In the genomic region with DNA sequence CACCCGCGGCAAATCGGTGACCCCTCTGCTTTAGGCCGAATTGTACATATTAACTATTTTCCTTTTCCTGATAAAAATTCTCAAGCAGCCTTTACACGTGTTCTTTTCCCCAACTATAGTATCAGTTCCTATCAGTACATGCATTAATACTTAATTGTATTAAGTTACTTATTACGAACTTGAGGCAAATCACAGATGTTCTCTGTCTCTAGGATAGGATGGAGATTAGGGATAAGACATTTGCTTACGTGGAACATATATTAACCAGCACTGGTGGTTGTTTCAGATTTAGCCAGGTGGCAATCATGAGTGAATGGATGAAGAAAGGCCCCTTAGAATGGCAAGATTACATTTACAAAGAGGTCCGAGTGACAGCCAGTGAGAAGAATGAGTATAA, we compare ENCODE assay signal across 7 cellular contexts. TPM values are rescaled to one million over a fixed set of nuclear protein-coding genes. Genes with fewer than 3 reads are reported as not detected.
DNase-seq lines count a peak whose midpoint lies in the region; ATAC-seq and TF ChIP-seq lines count a peak whose summit lies in the region.

No MANE protein-coding gene starts in this region.

- ATAC-seq in HG02981 (IDR thresholded peaks at IDR 0.05; ENCODE audit: unreplicated experiment) (peak; percentile 1), WTC11 (no peak), GM18511 (IDR thresholded peaks at IDR 0.05; ENCODE audit: unreplicated experiment) (no peak), HG02884 (IDR thresholded peaks at IDR 0.05; ENCODE audit: unreplicated experiment) (no peak), HG03025 (IDR thresholded peaks at IDR 0.05; ENCODE audit: low FRiP score, unreplicated experiment) (no peak)

- H3K9ac ChIP-seq in iPS-15b (ENCODE audit: low read depth, low read length), result peak overlapping the region; percentile 80

- H3K27me3 ChIP-seq in iPS-15b (ENCODE audit: control insufficient read depth, insufficient read depth, low read length) (peaks cover 2% of the 10 kb centered on the region), stomach (no peaks in the 10 kb centered on the region)

- H3K4me3 Mint-ChIP-seq in WTC11, result peak overlapping the region; percentile 98

- DNase-seq in WTC11 (ENCODE audit: low spot score) (no peak), stomach (no peak)

- CTCF ChIA-PET in WTC11 (lab: Charles Lee), result no interaction called here

- H3K36me3 ChIP-seq in iPS-15b (ENCODE audit: control insufficient read depth, insufficient read depth, low read length), result peaks cover 3% of the 10 kb centered on the region
- peaks cover 3 to 31% (median 25%) of the 10 kb centered on the region in 4 donors for H3K36me3 ChIP-seq in stomach

- WGBS in stomach, 5 donors, result 4 to 8% (median 5%) methylated on average over 8 of the region's 8 CpGs

- no peak for TF ChIP-seq CTCF in WTC11 (IDR thresholded peaks at IDR 0.05)
- no peak for TF ChIP-seq CTCF in stomach (IDR thresholded peaks at IDR 0.05)

- H3K27ac Mint-ChIP-seq in WTC11, result no peak overlapping the region

- peaks cover 20% of the 10 kb centered on the region for H3K36me3 Mint-ChIP-seq in WTC11

- H3K9me3 ChIP-seq in iPS-15b (ENCODE audit: control insufficient read depth, insufficient read depth, low read length) (no peaks in the 10 kb centered on the region), stomach (no peaks in the 10 kb centered on the region)

- H3K27me3 Mint-ChIP-seq in WTC11 (ENCODE audit: low read depth), result peaks cover 16% of the 10 kb centered on the region

- TF ChIP-seq POLR2A in stomach (IDR thresholded peaks at IDR 0.05), result no peak

- intact Hi-C loops in stomach (cut with DNase I; ENCODE audit: low total_unique reads), result no loop called here

- peaks cover 8% of the 10 kb centered on the region; the same call in 1 of the 2 replicates for H3K4me1 Mint-ChIP-seq in WTC11

- no peak for TF ChIP-seq EP300 in stomach (IDR thresholded peaks at IDR 0.05)

- peak overlapping the region; percentile 80 for H3K4me3 ChIP-seq in iPS-15b (ENCODE audit: low read depth, low read length)
- H3K4me3 ChIP-seq in stomach, result peak overlapping the region; percentile 59 to 84 (median 71)

- POLR2A ChIA-PET in WTC11 (lab: Charles Lee), result no interaction called here

- H3K9me3 Mint-ChIP-seq in WTC11, result no peaks in the 10 kb centered on the region

- no peaks in the 10 kb centered on the region for H3K4me1 ChIP-seq in iPS-15b (ENCODE audit: control insufficient read depth, insufficient read depth, low read length)
- peaks cover 7 to 26% (median 15%) of the 10 kb centered on the region in 4 donors for H3K4me1 ChIP-seq in stomach

- peak overlapping the region in 4 of 5 donors; percentile 70 to 82 (median 80) for H3K27ac ChIP-seq in stomach

TF ChIP-seq in WTC11, 78 proteins besides CTCF, POLR2A, EP300 and RAD21:
- TF ChIP-seq NR2C2 (CRISPR knock-in tag; IDR thresholded peaks at IDR 0.05) (no peak), ZNF317 (CRISPR knock-in tag; IDR thresholded peaks at IDR 0.05; ENCODE audit: borderline replicate concordance, low read depth) (no peak)
- TF ChIP-seq, protein P1, sequence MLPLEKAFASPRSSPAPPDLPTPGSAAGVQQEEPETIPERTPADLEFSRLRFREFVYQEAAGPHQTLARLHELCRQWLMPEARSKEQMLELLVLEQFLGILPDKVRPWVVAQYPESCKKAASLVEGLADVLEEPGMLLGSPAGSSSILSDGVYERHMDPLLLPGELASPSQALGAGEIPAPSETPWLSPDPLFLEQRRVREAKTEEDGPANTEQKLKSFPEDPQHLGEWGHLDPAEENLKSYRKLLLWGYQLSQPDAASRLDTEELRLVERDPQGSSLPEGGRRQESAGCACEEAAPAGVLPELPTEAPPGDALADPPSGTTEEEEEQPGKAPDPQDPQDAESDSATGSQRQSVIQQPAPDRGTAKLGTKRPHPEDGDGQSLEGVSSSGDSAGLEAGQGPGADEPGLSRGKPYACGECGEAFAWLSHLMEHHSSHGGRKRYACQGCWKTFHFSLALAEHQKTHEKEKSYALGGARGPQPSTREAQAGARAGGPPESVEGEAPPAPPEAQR (CRISPR knock-in tag; IDR thresholded peaks at IDR 0.05), result no peak
- TF ChIP-seq, protein P2, sequence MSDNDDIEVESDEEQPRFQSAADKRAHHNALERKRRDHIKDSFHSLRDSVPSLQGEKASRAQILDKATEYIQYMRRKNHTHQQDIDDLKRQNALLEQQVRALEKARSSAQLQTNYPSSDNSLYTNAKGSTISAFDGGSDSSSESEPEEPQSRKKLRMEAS (CRISPR knock-in tag; IDR thresholded peaks at IDR 0.05), result no peak

RNA-seq across cellular contexts. Expression of a gene that starts 0.7 kb away (rescaled TPM):
- total RNA-seq in WTC11 (2021), result 19.3 to 21.3 TPM (median 21.2 TPM) in 3 replicates
- 1 to 10 TPM in 2 of 5 donors, under 1 TPM in 1, not detected in 2; 0.58 to 8.3 (median 4.5) TPM for total RNA-seq in stomach
- 10 to 100 TPM in 2 of 3 donors, 1 to 10 TPM in 1; 7.9 to 14.0 (median 11.8) TPM for polyA plus RNA-seq in stomach

RNA-seq across cellular contexts. Expression of a gene that starts 27.5 kb away (rescaled TPM):
- total RNA-seq in WTC11 (2021) (299 to 349 TPM (median 342 TPM) in 3 replicates), stomach (100 to 1,000 TPM in 2 of 5 donors, 10 to 100 TPM in 3; 57.9 to 163 (median 97.5) TPM)
- 100 to 1,000 TPM in 1 of 3 donors, 10 to 100 TPM in 2; 83.7 to 122 (median 88.4) TPM for polyA plus RNA-seq in stomach
